20 cellular contexts compared by ENCODE assay signal in the genomic region with DNA sequence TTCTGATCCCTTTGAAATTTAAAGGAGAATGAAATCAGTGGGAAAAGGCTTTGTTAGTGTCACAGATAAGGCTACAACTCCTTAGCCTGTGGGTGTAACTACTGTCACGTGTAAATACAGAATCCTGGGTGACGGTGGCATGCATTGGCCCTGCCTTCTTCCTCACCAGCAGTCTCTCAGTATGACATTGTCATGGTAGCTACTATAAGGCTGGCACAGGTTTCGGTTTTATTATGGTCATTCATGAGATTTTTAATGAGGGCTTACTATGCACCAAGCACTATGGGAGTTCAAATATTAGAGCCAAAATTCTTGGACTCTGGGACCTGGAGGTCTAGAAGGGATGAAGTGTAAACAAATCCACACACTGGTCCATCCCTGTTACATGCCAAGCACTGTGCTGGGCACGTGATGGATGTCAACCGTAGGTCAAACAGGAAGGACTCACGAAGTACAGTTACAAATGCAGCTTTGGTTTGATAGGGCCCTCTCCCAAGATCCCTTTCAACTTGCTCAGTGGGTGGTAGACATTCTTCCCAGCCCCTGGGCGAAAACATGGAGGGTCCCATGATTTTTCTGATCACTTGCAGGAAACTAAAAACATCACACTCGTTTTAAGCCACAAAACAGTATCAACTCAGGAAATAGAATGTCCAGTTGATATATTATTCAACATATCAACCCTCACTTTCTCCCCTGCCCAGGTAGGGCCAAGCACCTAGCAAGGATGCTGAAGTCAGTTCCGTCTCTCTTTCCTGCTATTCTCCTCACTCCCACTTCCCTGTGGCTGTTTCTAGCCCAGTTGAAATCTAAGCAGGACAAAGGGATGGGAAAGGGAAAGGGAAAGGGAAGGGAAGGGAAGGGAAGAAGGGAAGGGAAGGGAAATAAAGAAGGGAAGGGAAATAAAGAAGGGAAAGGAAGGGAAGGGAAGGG. TPM values are rescaled to one million over a fixed set of nuclear protein-coding genes. Genes with fewer than 3 reads are reported as not detected.
DNase-seq lines count a peak whose midpoint lies in the region; ATAC-seq, FAIRE-seq and TF ChIP-seq lines count a peak whose summit lies in the region.
"Had no signal": no experiment of that assay in that cellular context is flagged by ENCODE, and none has a peak within 500 bp of the region (broad histone marks: within the 10 kb centered on the region; RNA-seq: fewer than 3 reads in every experiment).

No MANE protein-coding gene starts in this region.

- no peak overlapping the region for H3K4ac ChIP-seq in H1 (replicated peaks; ENCODE audit: insufficient read length, low read depth, low read length)

- no peaks in the 10 kb centered on the region for H3K36me3 Mint-ChIP-seq in activated naive CD8-positive, alpha-beta T cell treated with anti-CD3 and anti-CD28 coated beads, Interleukin-2, amount 50 U/mL, for 24 hours (ENCODE audit: low read depth)

- H2AK5ac ChIP-seq in H1 (ENCODE audit: low read depth, low read length): no peak overlapping the region

- FAIRE-seq in H1 (lab: Jason Lieb, UNC): no peak
- FAIRE-seq: islet of Langerhans had no signal

- POLR2A ChIA-PET in H1 (lab: Charles Lee; ENCODE audit: partially characterized antibody): interaction anchor here (0.6 kb wide), 1 partner anchor 71 kb away, joined by 3 read pairs; no protein-coding TSS in a partner anchor

- peaks cover 8% of the 10 kb centered on the region for H3K4me1 Mint-ChIP-seq in activated naive CD8-positive, alpha-beta T cell treated with anti-CD3 and anti-CD28 coated beads, Interleukin-2, amount 50 U/mL, for 24 hours

- no peak overlapping the region for H3K14ac ChIP-seq in H1 (ENCODE audit: insufficient read length)

- 81% methylated on average over 9 of the region's 9 CpGs; no CpG with 5 or more reads in 1 of the 2 experiments for WGBS in H1 (ENCODE audit: extremely low coverage in 1 of 2, insufficient coverage in 1 of 2, insufficient read length in 1 of 2, insufficient replicate concordance in 2 of 2, low coverage in 1 of 2, low lambda C conversion rate in 2 of 2, missing lambda C conversion rate in 1 of 2), 2 experiments

- peak; percentile 56 for DNase-seq in GM12864 (ENCODE audit: low read depth)
- no peak for DNase-seq in H1 (ENCODE audit: low read depth in 1 of 2, low spot score in 2 of 2)
- DNase-seq in stimulated activated CD4-positive, alpha-beta T cell treated with anti-CD3 and anti-CD28 coated beads, Interleukin-12 subunit alpha, Interleukin-12 subunit beta, amount 100 ng/mL, for 4 hours: no peak
- no peak for DNase-seq in activated naive CD8-positive, alpha-beta T cell treated with anti-CD3 and anti-CD28 coated beads, Interleukin-2, amount 50 U/mL, for 24 hours
- no peak for DNase-seq in ACHN
- DNase-seq: activated CD8-positive, alpha-beta T cell treated with anti-CD3 and anti-CD28 coated beads, Interleukin-2, amount 10 ng/mL, durations not matched to agents 7 days and 5 days; NCI-H187; NCI-H446; trophoblast cell had no signal

- CTCF ChIA-PET in H1 (lab: Charles Lee; ENCODE audit: partially characterized antibody): interaction anchor here (0.7 to 2.3 kb wide), 11 partner anchors 13 to 698 kb away, joined by 3 to 16 read pairs (median 7); no protein-coding TSS in a partner anchor

- TF ChIP-seq CTCF in GM12864 (IDR thresholded peaks at IDR 0.05; ENCODE audit: low read depth, low read length, missing control alignments) (no peak), H1 (IDR thresholded peaks at IDR 0.05; ENCODE audit: control extremely low read depth in 1 of 3, insufficient read depth in 1 of 3, low read depth in 1 of 3, low read length in 3 of 3) (no peak)

- no peaks in the 10 kb centered on the region for H3K23me2 ChIP-seq in H1 (ENCODE audit: low read depth, low read length)

- no peaks in the 10 kb centered on the region; a peak in 1 of 7 replicates for H3K27me3 ChIP-seq in H1 (replicated peaks in 1 of 4; ENCODE audit: control insufficient read depth in 3 of 4, extremely low read depth in 1 of 4, insufficient read depth in 3 of 4, low read length in 3 of 4)
- H3K27me3 ChIP-seq: ascending aorta had no signal

- in situ Hi-C loops in GM18951 (cut with MboI; ENCODE audit: low sequenced_read_pairs, unreplicated experiment) (no loop called here), ACHN (cut with HindIII; ENCODE audit: low pct_ligation_motif_present, low pct_unique_long_range_greater_than_20kb, low sequenced_read_pairs) (no loop called here)

- no peaks in the 10 kb centered on the region for H3K9me3 Mint-ChIP-seq in activated naive CD8-positive, alpha-beta T cell treated with anti-CD3 and anti-CD28 coated beads, Interleukin-2, amount 50 U/mL, for 24 hours

- H3K79me2 ChIP-seq in H1 (ENCODE audit: control insufficient read depth in 1 of 2, insufficient read depth in 2 of 2, low read length in 2 of 2): no peaks in the 10 kb centered on the region

- no peak overlapping the region for H2AFZ ChIP-seq in H1 (ENCODE audit: low read length)

- no peak overlapping the region for H3K18ac ChIP-seq in H1 (ENCODE audit: extremely low read depth, low read length)

- no peaks in the 10 kb centered on the region for H3K9me3 ChIP-seq in H1 (ENCODE audit: insufficient read depth in 2 of 2, low read depth in 1 of 2, low read length in 1 of 2)
- H3K9me3 ChIP-seq: ascending aorta had no signal

- no peaks in the 10 kb centered on the region for H3K27me3 Mint-ChIP-seq in activated naive CD8-positive, alpha-beta T cell treated with anti-CD3 and anti-CD28 coated beads, Interleukin-2, amount 50 U/mL, for 24 hours

- H3K4me2 ChIP-seq in H1 (ENCODE audit: insufficient read depth in 1 of 2, low read depth in 2 of 2, low read length in 2 of 2): no peak overlapping the region

- no peak overlapping the region for H2BK5ac ChIP-seq in H1 (ENCODE audit: low read depth, low read length)

- no peak overlapping the region for H3K56ac ChIP-seq in H1 (replicated peaks; ENCODE audit: insufficient read length, low read depth, low read length)

- no peak overlapping the region for H4K8ac ChIP-seq in H1 (ENCODE audit: extremely low read depth, insufficient read depth, low read length)

- TF ChIP-seq RAD21 in H1 (IDR thresholded peaks at IDR 0.05 in 1 of 2, conservative IDR thresholded peaks at IDR 0.05 in 1 of 2; ENCODE audit: low read depth in 2 of 2, low read length in 2 of 2): no peak

- H3K4me1 ChIP-seq in H1 (replicated peaks in 1 of 4; ENCODE audit: control insufficient read depth in 3 of 4, insufficient read depth in 4 of 4, low read length in 3 of 4): no peaks in the 10 kb centered on the region

- H3K23ac ChIP-seq in H1 (ENCODE audit: insufficient read length): no peak overlapping the region

- H3K27ac Mint-ChIP-seq in activated naive CD8-positive, alpha-beta T cell treated with anti-CD3 and anti-CD28 coated beads, Interleukin-2, amount 50 U/mL, for 24 hours: no peak overlapping the region
- H3K27ac Mint-ChIP-seq: activated CD8-positive, alpha-beta T cell treated with anti-CD3 and anti-CD28 coated beads, Interleukin-2, amount 10 ng/mL, durations not matched to agents 7 days and 5 days had no signal

- TF ChIP-seq EP300 in H1 (IDR thresholded peaks at IDR 0.05; ENCODE audit: borderline replicate concordance in 1 of 2, low read depth in 2 of 2, low read length in 2 of 2): no peak

- H4K20me1 ChIP-seq in H1 (replicated peaks in 1 of 2; ENCODE audit: control insufficient read depth in 1 of 2, insufficient read depth in 2 of 2, low read length in 2 of 2): no peaks in the 10 kb centered on the region

- H3K4me3 ChIP-seq in GM12864 (ENCODE audit: low read depth, low read length) (no peak overlapping the region), H1 (ENCODE audit: extremely low read depth in 1 of 4, insufficient read depth in 2 of 4, low read depth in 3 of 4, low read length in 4 of 4) (no peak overlapping the region)
- H3K4me3 ChIP-seq: ascending aorta had no signal

- no peak overlapping the region for H2BK20ac ChIP-seq in H1 (ENCODE audit: low read length)

- H2BK15ac ChIP-seq in H1 (ENCODE audit: low read length): peak overlapping the region; percentile 99; the same call in 1 of the 2 replicates

- H2BK12ac ChIP-seq in H1 (ENCODE audit: low read depth, low read length): no peak overlapping the region

- H3K9ac ChIP-seq in H1 (replicated peaks in 1 of 4; ENCODE audit: extremely low read depth in 1 of 4, low read depth in 3 of 4, low read length in 3 of 4): no peak overlapping the region

- no peak overlapping the region for H3K27ac ChIP-seq in H1 (ENCODE audit: low read depth, low read length)
- H3K27ac ChIP-seq: ascending aorta had no signal

- H2BK120ac ChIP-seq in H1 (replicated peaks; ENCODE audit: low read depth, low read length): no peak overlapping the region

- H3K79me1 ChIP-seq in H1 (ENCODE audit: low read depth, low read length): no peaks in the 10 kb centered on the region

- TF ChIP-seq POLR2A in GM18951 (IDR thresholded peaks at IDR 0.05; ENCODE audit: extremely low read depth, insufficient read depth, insufficient read length): peak; percentile 35
- TF ChIP-seq POLR2A in H1 (IDR thresholded peaks at IDR 0.05; ENCODE audit: control extremely low read depth in 1 of 2, low read depth in 2 of 2, low read length in 2 of 2): 0 out of 3 replicates have a peak, but pooled peaks of 1 of the 2 experiments have one; percentile 16

- H4K5ac ChIP-seq in H1 (ENCODE audit: insufficient read length, low read depth, low read length): no peak overlapping the region

- ATAC-seq in HG03175 (IDR thresholded peaks at IDR 0.05; ENCODE audit: unreplicated experiment) (peak; percentile 56), GM19328 (IDR thresholded peaks at IDR 0.05; ENCODE audit: unreplicated experiment) (no peak)
- no peak for ATAC-seq in activated naive CD8-positive, alpha-beta T cell treated with anti-CD3 and anti-CD28 coated beads, Interleukin-2, amount 50 U/mL, for 24 hours
- ATAC-seq: activated CD8-positive, alpha-beta T cell treated with anti-CD3 and anti-CD28 coated beads, Interleukin-2, amount 10 ng/mL, durations not matched to agents 7 days and 5 days; sciatic nerve; SK-N-SH treated with all-trans-retinoic acid at 6 μM for 48 hours had no signal

- H4K91ac ChIP-seq in H1 (replicated peaks; ENCODE audit: insufficient read length, low read length): no peak overlapping the region

- no peaks in the 10 kb centered on the region for H3K36me3 ChIP-seq in H1 (ENCODE audit: control insufficient read depth in 2 of 4, insufficient read depth in 4 of 4, low read length in 3 of 4)
- H3K36me3 ChIP-seq: ascending aorta had no signal

- no peak overlapping the region for H3K4me3 Mint-ChIP-seq in activated naive CD8-positive, alpha-beta T cell treated with anti-CD3 and anti-CD28 coated beads, Interleukin-2, amount 50 U/mL, for 24 hours
- H3K4me3 Mint-ChIP-seq: activated CD8-positive, alpha-beta T cell treated with anti-CD3 and anti-CD28 coated beads, Interleukin-2, amount 10 ng/mL, durations not matched to agents 7 days and 5 days had no signal

RNA-seq across cellular contexts. Expression of a gene that starts 25.3 kb away (rescaled TPM):
- total RNA-seq in H1 (2021; fragmentation: NEBNext Ultra II Directional; extraction: Animal tissue kit (Norgen Biotek cat#: 25700)): not detected in 2 replicates
- not detected in 2 replicates for polyA plus RNA-seq in H1 (2011; rRNA removed)
- not detected for polyA plus RNA-seq in H1 (2011; cell fraction: cytosol; rRNA removed)
- polyA plus RNA-seq in H1 (2011; cell fraction: nucleus; rRNA removed): not detected
- polyA plus RNA-seq in H1 (2012, experiment 1 of 2): not detected in 4 replicates
- polyA plus RNA-seq in H1 (2012, experiment 2 of 2): not detected
- polyA plus RNA-seq in H1 (2013, experiment 1 of 2): not detected
- polyA plus RNA-seq in H1 (2013, experiment 2 of 2): not detected
- not detected in 2 replicates for polyA minus RNA-seq in H1 (2011; rRNA and poly(A)+ RNA removed)
- polyA minus RNA-seq in H1 (2011; cell fraction: cytosol; rRNA and poly(A)+ RNA removed): not detected
- polyA minus RNA-seq in H1 (2011; cell fraction: nucleus; rRNA and poly(A)+ RNA removed): not detected
- total RNA-seq: ascending aorta, G401, glomerular endothelial cell, M059J, mesenteric fat pad, sciatic nerve had no signal
